ENCODE assay signal across 13 cellular contexts in genomic region chr7:52260046-52260665, GRCh38.
DNase-seq lines count a peak whose midpoint lies in the region; ATAC-seq and TF ChIP-seq lines count a peak whose summit lies in the region.
"Had no signal": no experiment of that assay in that cellular context is flagged by ENCODE, and none has a peak within 500 bp of the region (broad histone marks: within the 10 kb centered on the region; RNA-seq: fewer than 3 reads in every experiment).

No MANE protein-coding gene starts in this region.

- H3K9me3 ChIP-seq in SK-N-SH (no peaks in the 10 kb centered on the region; the same call in 1 of the 2 replicates), NT2/D1 (ENCODE audit: insufficient read depth, low read length) (no peaks in the 10 kb centered on the region)
- H3K9me3 ChIP-seq: gastrocnemius medialis had no signal

- POLR2A ChIA-PET in SK-N-SH (lab: Yijun Ruan, JAX), result no interaction called here

- H3K4me1 ChIP-seq in SK-N-SH (ENCODE audit: control insufficient read depth in 1 of 2, insufficient read depth in 2 of 2, low read depth in 1 of 2, low read length in 1 of 2) (no peaks in the 10 kb centered on the region; a peak in 1 of 4 replicates), NT2/D1 (ENCODE audit: insufficient read depth, insufficient read length) (no peaks in the 10 kb centered on the region)
- H3K4me1 ChIP-seq: gastrocnemius medialis had no signal

- H3K9me3 Mint-ChIP-seq in type B pancreatic cell (peaks cover 5% of the 10 kb centered on the region), immature natural killer cell (peaks cover 0 to 56% (median 32%) of the 10 kb centered on the region in 6 donors)

- H2AFZ ChIP-seq in SK-N-SH (ENCODE audit: low read depth), result no peak overlapping the region

- no peak overlapping the region for H3K27ac ChIP-seq in SK-N-SH (ENCODE audit: low read depth in 2 of 2, low read length in 1 of 2)
- H3K27ac ChIP-seq: gastrocnemius medialis had no signal

- no peaks in the 10 kb centered on the region for H3K4me1 Mint-ChIP-seq in type B pancreatic cell (ENCODE audit: unreplicated experiment)
- H3K4me1 Mint-ChIP-seq in immature natural killer cell, result no peaks in the 10 kb centered on the region

- H3K27ac Mint-ChIP-seq in type B pancreatic cell, result no peak overlapping the region
- no peak overlapping the region for H3K27ac Mint-ChIP-seq in immature natural killer cell

- TF ChIP-seq EP300 in SK-N-SH (IDR thresholded peaks at IDR 0.05; ENCODE audit: borderline replicate concordance in 1 of 2, low read depth in 1 of 2, low read length in 1 of 2), result no peak

- TF ChIP-seq POLR2A in erythroblast (IDR thresholded peaks at IDR 0.05; ENCODE audit: low read length), result no peak

- no peaks in the 10 kb centered on the region for H3K9me2 ChIP-seq in SK-N-SH

- H3K4me2 ChIP-seq in SK-N-SH, result no peak overlapping the region

- H3K36me3 Mint-ChIP-seq in type B pancreatic cell (no peaks in the 10 kb centered on the region), immature natural killer cell (no peaks in the 10 kb centered on the region)

- H4K20me1 ChIP-seq in SK-N-SH (ENCODE audit: insufficient read depth), result no peaks in the 10 kb centered on the region

- H3K79me2 ChIP-seq in SK-N-SH (ENCODE audit: insufficient read depth), result no peaks in the 10 kb centered on the region

- no peak for TF ChIP-seq CTCF in SK-N-SH (IDR thresholded peaks at IDR 0.05)
- peak; percentile 35 for TF ChIP-seq CTCF in type B pancreatic cell (conservative IDR thresholded peaks at IDR 0.05)

- peak; percentile 65 for TF ChIP-seq RAD21 in SK-N-SH (IDR thresholded peaks at IDR 0.05; ENCODE audit: low read length)

- 43% methylated on average over 6 of the region's 6 CpGs for WGBS in SK-N-SH (ENCODE audit: low lambda C conversion rate)

- H3K4me3 Mint-ChIP-seq in type B pancreatic cell (no peak overlapping the region), immature natural killer cell (no peak overlapping the region)

- no peak for ATAC-seq in SK-N-SH treated with all-trans-retinoic acid at 6 μM for 48 hours
- no peak for ATAC-seq in GM18520 (IDR thresholded peaks at IDR 0.05; ENCODE audit: unreplicated experiment)
- ATAC-seq in sciatic nerve, result no peak
- ATAC-seq: gastrocnemius medialis, HCT116, left ventricle myocardium superior had no signal

- DNase-seq in SK-N-SH (peak; percentile 42), NT2/D1 (ENCODE audit: low read depth, low spot score) (peak; percentile 57), erythroblast (lab: John Stamatoyannopoulos, UW) (peak; percentile 4 to 13), type B pancreatic cell (ENCODE audit: extremely low spot score, unreplicated experiment) (no peak), immature natural killer cell (no peak), sciatic nerve (ENCODE audit: low spot score) (no peak)
- DNase-seq: activated CD8-positive, alpha-beta memory T cell treated with anti-CD3 and anti-CD28 coated beads, Interleukin-2, amount 50 U/mL, for 48 hours; gastrocnemius medialis; left ventricle myocardium superior; stimulated activated CD4-positive, alpha-beta T cell treated with anti-CD3 and anti-CD28 coated beads, Interleukin-12 subunit alpha, Interleukin-12 subunit beta, amount 100 ng/mL, for 4 hours had no signal

- CTCF ChIA-PET in SK-N-SH (lab: Yijun Ruan, JAX), result interaction anchor here (1.5 kb wide), 1 partner anchor 9 kb away, joined by 5 read pairs; no protein-coding TSS in a partner anchor

- H3K27me3 Mint-ChIP-seq in type B pancreatic cell, result no peaks in the 10 kb centered on the region
- no peaks in the 10 kb centered on the region for H3K27me3 Mint-ChIP-seq in immature natural killer cell (ENCODE audit: low read depth in 3 of 3)

- no peaks in the 10 kb centered on the region for H3F3A ChIP-seq in SK-N-SH (replicated peaks; ENCODE audit: insufficient read depth)

- H3K36me3 ChIP-seq in SK-N-SH (replicated peaks in 1 of 2; ENCODE audit: control insufficient read depth in 1 of 2, insufficient read depth in 2 of 2, low read length in 1 of 2), result no peaks in the 10 kb centered on the region
- H3K36me3 ChIP-seq in NT2/D1 (ENCODE audit: insufficient read depth, insufficient read length, low read length), result no peaks in the 10 kb centered on the region
- H3K36me3 ChIP-seq: gastrocnemius medialis had no signal

- intact Hi-C loops in sciatic nerve (cut with DNase I), result no loop called here

- H3K9ac ChIP-seq in SK-N-SH, result no peak overlapping the region
- no peak overlapping the region for H3K9ac ChIP-seq in NT2/D1 (ENCODE audit: insufficient read length, low read depth)

- H3K27me3 ChIP-seq in SK-N-SH (ENCODE audit: insufficient read depth) (no peaks in the 10 kb centered on the region), NT2/D1 (ENCODE audit: insufficient read depth, insufficient read length) (no peaks in the 10 kb centered on the region)
- H3K27me3 ChIP-seq: gastrocnemius medialis had no signal

- H3K4me3 ChIP-seq in SK-N-SH (ENCODE audit: low read depth in 2 of 2, low read length in 1 of 2) (no peak overlapping the region), NT2/D1 (ENCODE audit: insufficient read length, low read depth) (no peak overlapping the region)
- H3K4me3 ChIP-seq: gastrocnemius medialis had no signal

TF ChIP-seq in SK-N-SH, 30 proteins besides CTCF, POLR2A, EP300 and RAD21 (continues in another document):
- TF ChIP-seq REST (IDR thresholded peaks at IDR 0.05; ENCODE audit: low read depth, low read length) (no peak), MEF2A (IDR thresholded peaks at IDR 0.05; ENCODE audit: borderline replicate concordance, low read depth) (no peak), USF2 (IDR thresholded peaks at IDR 0.05; ENCODE audit: borderline replicate concordance, low read depth, low read length) (no peak)

TF ChIP-seq in SK-N-SH treated with all-trans-retinoic acid at 6 μM for 48 hours, 23 proteins besides CTCF, POLR2A, EP300 and RAD21 (continues in another document):
- TF ChIP-seq ESRRG (CRISPR knock-in tag; IDR thresholded peaks at IDR 0.05), result no peak
- no peak for TF ChIP-seq CSRNP3 (CRISPR knock-in tag; IDR thresholded peaks at IDR 0.05)
- no peak for TF ChIP-seq PATZ1 (CRISPR knock-in tag; IDR thresholded peaks at IDR 0.05; ENCODE audit: borderline replicate concordance)
- TF ChIP-seq SNAI2 (CRISPR knock-in tag; IDR thresholded peaks at IDR 0.05), result no peak
- TF ChIP-seq POU6F1 (CRISPR knock-in tag; IDR thresholded peaks at IDR 0.05; ENCODE audit: borderline replicate concordance, low read depth), result no peak

Comparison
In these comparisons a context has a peak if more than half of its experiments do, and no peak if none do; other contexts are left out.
1. DNase-seq: peak in SK-N-SH (single experiment), NT2/D1 (single experiment) and erythroblast (2 of 2); none in type B pancreatic cell (single experiment), immature natural killer cell (0 of 3) and sciatic nerve (single experiment).